ENCODE assay signal across 20 cellular contexts in genomic region chr22:34866501-34867171, GRCh38.
DNase-seq lines count a peak whose midpoint lies in the region; ATAC-seq, FAIRE-seq and TF ChIP-seq lines count a peak whose summit lies in the region.
"Had no signal": no experiment of that assay in that cellular context is flagged by ENCODE, and none has a peak within 500 bp of the region (broad histone marks: within the 10 kb centered on the region; RNA-seq: fewer than 3 reads in every experiment).

No MANE protein-coding gene starts in this region.

- 31% methylated on average over 5 of the region's 5 CpGs for WGBS in mammary epithelial cell (ENCODE audit: low coverage, missing lambda C conversion rate)

- intact Hi-C loops in mammary epithelial cell (cut with micrococcal nuclease) (no loop called here), MCF 10A (cut with micrococcal nuclease) (no loop called here)

- no peaks in the 10 kb centered on the region for H3K79me2 ChIP-seq in mammary epithelial cell (ENCODE audit: insufficient read depth, low read length)

- no peak overlapping the region for H3K4me3 Mint-ChIP-seq in MCF 10A (ENCODE audit: unreplicated experiment)
- H3K4me3 Mint-ChIP-seq: activated naive CD8-positive, alpha-beta T cell treated with anti-CD3 and anti-CD28 coated beads, Interleukin-2, amount 10 ng/mL, durations not matched to agents 7 days and 5 days; activated T-cell treated with anti-CD3 and anti-CD28 coated beads, Interleukin-2, amount 50 U/mL, for 24 hours; CD4-positive, alpha-beta T cell had no signal

- H3K9me3 ChIP-seq in mammary epithelial cell (replicated peaks; ENCODE audit: insufficient read depth, low read length), result peaks cover 21% of the 10 kb centered on the region
- H3K9me3 ChIP-seq: stomach had no signal

- dilution Hi-C loops in mammary epithelial cell (cut with HindIII; ENCODE audit: low sequenced_read_pairs), result no loop called here

- CTCF ChIA-PET in mammary epithelial cell (lab: Charles Lee; ENCODE audit: low non-redundant PET), result no interaction called here
- CTCF ChIA-PET in MCF 10A (lab: Yijun Ruan, JAX), result interaction anchor here (0.5 kb wide), 1 partner anchor 64 kb away, joined by 3 read pairs; no protein-coding TSS in a partner anchor

- no peaks in the 10 kb centered on the region for H3K4me1 ChIP-seq in mammary epithelial cell (ENCODE audit: insufficient read depth, low read length)

- no peak overlapping the region for H3K9ac ChIP-seq in mammary epithelial cell (ENCODE audit: insufficient read depth, low read length)

- BruUV-seq in mammary epithelial cell (replicated peaks; lab: Mats Ljungman, UMichigan) (no TSS peak), MCF 10A (replicated peaks; lab: Mats Ljungman, UMichigan) (no TSS peak)

- no peaks in the 10 kb centered on the region for H3K36me3 ChIP-seq in mammary epithelial cell (ENCODE audit: insufficient read depth, low read length)
- H3K36me3 ChIP-seq in bronchial epithelial cell (ENCODE audit: control insufficient read depth, insufficient read depth, low read length), result no peaks in the 10 kb centered on the region
- no peaks in the 10 kb centered on the region for H3K36me3 ChIP-seq in kidney epithelial cell (ENCODE audit: control insufficient read depth, insufficient read depth, low read length)
- H3K36me3 ChIP-seq: stomach had no signal

- H3K4me1 Mint-ChIP-seq in MCF 10A (ENCODE audit: insufficient read depth, unreplicated experiment), result no peaks in the 10 kb centered on the region
- H3K4me1 Mint-ChIP-seq: activated naive CD8-positive, alpha-beta T cell treated with anti-CD3 and anti-CD28 coated beads, Interleukin-2, amount 10 ng/mL, durations not matched to agents 7 days and 5 days had no signal

- H3K4me3 ChIP-seq in mammary epithelial cell (replicated peaks in 1 of 3; ENCODE audit: insufficient read depth in 1 of 3, low read depth in 2 of 3, low read length in 3 of 3) (no peak overlapping the region), bronchial epithelial cell (ENCODE audit: low read depth, low read length) (no peak overlapping the region), kidney epithelial cell (ENCODE audit: low read depth, low read length) (no peak overlapping the region)
- H3K4me3 ChIP-seq: stomach had no signal

- H3K9me3 Mint-ChIP-seq in MCF 10A (ENCODE audit: unreplicated experiment), result peaks cover 52% of the 10 kb centered on the region
- H3K9me3 Mint-ChIP-seq: activated T-cell treated with anti-CD3 and anti-CD28 coated beads, Interleukin-2, amount 50 U/mL, for 24 hours; CD4-positive, alpha-beta T cell had no signal

- DNase-seq in mammary epithelial cell, result peak; percentile 78
- no peak for DNase-seq in MCF 10A (ENCODE audit: unreplicated experiment)
- peak; percentile 27 for DNase-seq in bronchial epithelial cell (ENCODE audit: low read depth)
- DNase-seq in kidney epithelial cell (ENCODE audit: low read depth), result peak; percentile 61
- no peak for DNase-seq in SKM-1 (lab: John Stamatoyannopoulos, UW; ENCODE audit: unreplicated experiment)
- DNase-seq: 8988T; activated CD4-positive, alpha-beta T cell treated with anti-CD3 and anti-CD28 coated beads for 48 hours; activated naive CD8-positive, alpha-beta T cell treated with anti-CD3 and anti-CD28 coated beads, Interleukin-2, amount 10 ng/mL, durations not matched to agents 7 days and 5 days; activated T-cell treated with anti-CD3 and anti-CD28 coated beads, Interleukin-2, amount 50 U/mL, for 24 hours; CD4-positive, alpha-beta T cell; left colon; NCI-H187 treated with DMSO at 0.1 percent for 48 hours; posterior cingulate gyrus; SHP77; stomach had no signal

- no peak overlapping the region for H2AFZ ChIP-seq in mammary epithelial cell (ENCODE audit: low read depth, low read length)

- TF ChIP-seq CTCF in mammary epithelial cell (conservative IDR thresholded peaks at IDR 0.05 in 1 of 2, IDR thresholded peaks at IDR 0.05 in 1 of 2; ENCODE audit: extremely low read depth in 1 of 2, insufficient read depth in 1 of 2, low read depth in 1 of 2, low read length in 2 of 2) (no peak), MCF 10A (IDR thresholded peaks at IDR 0.05; ENCODE audit: unreplicated experiment) (no peak), bronchial epithelial cell (IDR thresholded peaks at IDR 0.05; ENCODE audit: insufficient read depth, low read length, severe bottlenecking) (no peak), kidney epithelial cell (IDR thresholded peaks at IDR 0.05; ENCODE audit: insufficient read depth, low read length, poor library complexity, severe bottlenecking) (no peak)

- H3K4me2 ChIP-seq in mammary epithelial cell (ENCODE audit: insufficient read depth, low read depth, low read length), result no peak overlapping the region

- POLR2A ChIA-PET in MCF 10A (lab: Yijun Ruan, JAX), result no interaction called here

- H3K27me3 Mint-ChIP-seq in MCF 10A (ENCODE audit: insufficient read depth, unreplicated experiment), result no peaks in the 10 kb centered on the region

- FAIRE-seq in bronchial epithelial cell (lab: Jason Lieb, UNC), result no peak
- FAIRE-seq: endothelial cell of umbilical vein, GM12891 had no signal

- no peaks in the 10 kb centered on the region for H4K20me1 ChIP-seq in mammary epithelial cell (ENCODE audit: insufficient read depth, low read length)

- H3K27ac ChIP-seq in mammary epithelial cell (ENCODE audit: insufficient read depth, low read depth, low read length), result no peak overlapping the region
- H3K27ac ChIP-seq: stomach had no signal

- in situ Hi-C loops in mammary epithelial cell (cut with MboI; ENCODE audit: low sequenced_read_pairs in 2 of 2), result no loop called here

- no peaks in the 10 kb centered on the region for H3K36me3 Mint-ChIP-seq in MCF 10A (ENCODE audit: insufficient read depth, unreplicated experiment)
- H3K36me3 Mint-ChIP-seq: activated naive CD8-positive, alpha-beta T cell treated with anti-CD3 and anti-CD28 coated beads, Interleukin-2, amount 10 ng/mL, durations not matched to agents 7 days and 5 days had no signal

- H3K27ac Mint-ChIP-seq in MCF 10A (ENCODE audit: low read depth, unreplicated experiment), result no peak overlapping the region
- H3K27ac Mint-ChIP-seq: activated naive CD8-positive, alpha-beta T cell treated with anti-CD3 and anti-CD28 coated beads, Interleukin-2, amount 10 ng/mL, durations not matched to agents 7 days and 5 days; activated T-cell treated with anti-CD3 and anti-CD28 coated beads, Interleukin-2, amount 50 U/mL, for 24 hours; CD4-positive, alpha-beta T cell had no signal

- H3K27me3 ChIP-seq in mammary epithelial cell (ENCODE audit: insufficient read depth, low read length), result no peaks in the 10 kb centered on the region
- H3K27me3 ChIP-seq in bronchial epithelial cell (ENCODE audit: control insufficient read depth, insufficient read depth, low read length), result no peaks in the 10 kb centered on the region
- no peaks in the 10 kb centered on the region for H3K27me3 ChIP-seq in kidney epithelial cell (ENCODE audit: control insufficient read depth, insufficient read depth, low read length)

- no peak for ATAC-seq in HG03108 (IDR thresholded peaks at IDR 0.05; ENCODE audit: unreplicated experiment)
- ATAC-seq in GM21723 (IDR thresholded peaks at IDR 0.05; ENCODE audit: unreplicated experiment), result no peak
- ATAC-seq in GM21447 (IDR thresholded peaks at IDR 0.05; ENCODE audit: unreplicated experiment), result no peak
- ATAC-seq: left colon had no signal

Comparison
In these comparisons a context has a peak if more than half of its experiments do, and no peak if none do; other contexts are left out.
1. DNase-seq: peak in mammary epithelial cell (single experiment), bronchial epithelial cell (single experiment) and kidney epithelial cell (single experiment); none in MCF 10A (single experiment) and SKM-1 (single experiment).